Comparison of ENCODE assay signal across 8 cellular contexts in genomic region chr1:148523205-148524144, GRCh38. TPM values are rescaled to one million over a fixed set of nuclear protein-coding genes. Genes with fewer than 3 reads are reported as not detected.
DNase-seq lines count a peak whose midpoint lies in the region; ATAC-seq and TF ChIP-seq lines count a peak whose summit lies in the region.
"Not testable (repeated sequence)": the region's sequence is repeated elsewhere in the genome, so short reads cannot be mapped to it uniquely, and the experiment has no call there.

No MANE protein-coding gene starts in this region.

- CTCF ChIA-PET in Calu3 (lab: Charles Lee): not testable (repeated sequence)

- H3K4me1 ChIP-seq in mononuclear cell (ENCODE audit: insufficient read depth, low read length): not testable (repeated sequence)

- H3K9me3 Mint-ChIP-seq in Calu3 (ENCODE audit: low read depth, unreplicated experiment); activated T-helper 2 cell treated with anti-CD3 and anti-CD28 coated beads, Interferon-gamma antibody, Interleukin-2, Interleukin-4, amounts not matched to agents 10 μg/mL and 5 μg/mL and 100 μg/mL, durations not matched to agents 14 hours and 24 hours and 36 hours: not testable (repeated sequence)

- H3K27me3 Mint-ChIP-seq in Calu3 (ENCODE audit: unreplicated experiment); activated T-helper 2 cell treated with anti-CD3 and anti-CD28 coated beads, Interferon-gamma antibody, Interleukin-2, Interleukin-4, amounts not matched to agents 10 μg/mL and 5 μg/mL and 100 μg/mL, durations not matched to agents 14 hours and 24 hours and 36 hours (ENCODE audit: low read depth): not testable (repeated sequence)

- H3K36me3 Mint-ChIP-seq in Calu3 (ENCODE audit: insufficient read depth, unreplicated experiment): peaks cover 17% of the 10 kb centered on the region
- H3K36me3 Mint-ChIP-seq in activated T-helper 2 cell treated with anti-CD3 and anti-CD28 coated beads, Interferon-gamma antibody, Interleukin-2, Interleukin-4, amounts not matched to agents 10 μg/mL and 5 μg/mL and 100 μg/mL, durations not matched to agents 14 hours and 24 hours and 36 hours (ENCODE audit: low read depth): not testable (repeated sequence)

- peak overlapping the region; percentile 78 for H3K4me3 Mint-ChIP-seq in Calu3 (ENCODE audit: low read depth, unreplicated experiment)
- H3K4me3 Mint-ChIP-seq in activated T-helper 2 cell treated with anti-CD3 and anti-CD28 coated beads, Interferon-gamma antibody, Interleukin-2, Interleukin-4, amounts not matched to agents 10 μg/mL and 5 μg/mL and 100 μg/mL, durations not matched to agents 14 hours and 24 hours and 36 hours (ENCODE audit: low read depth): peak overlapping the region; percentile 82

- H3K4me3 ChIP-seq in epithelial cell of esophagus (ENCODE audit: low read length): peak overlapping the region; percentile 57
- peak overlapping the region; percentile 46 for H3K4me3 ChIP-seq in mononuclear cell (ENCODE audit: low read length)

- not testable (repeated sequence) for H3K9me3 ChIP-seq in mononuclear cell (ENCODE audit: low read depth, low read length)

- intact Hi-C loops in Calu3 (cut with micrococcal nuclease; ENCODE audit: unreplicated experiment): loop anchor here (10.0 kb wide), 1 partner anchor 149 kb away; no protein-coding TSS in a partner anchor
- intact Hi-C loops in activated T-helper 2 cell treated with anti-CD3 and anti-CD28 coated beads, Interferon-gamma antibody, Interleukin-2, Interleukin-4, amounts not matched to agents 10 μg/mL and 5 μg/mL and 100 μg/mL, durations not matched to agents 14 hours and 24 hours and 36 hours (cut with micrococcal nuclease): loop anchor here (10.0 kb wide), 1 partner anchor 149 kb away; no protein-coding TSS in a partner anchor

- not testable (repeated sequence) for TF ChIP-seq CTCF in Calu3 (IDR thresholded peaks at IDR 0.05; ENCODE audit: unreplicated experiment); epithelial cell of esophagus (IDR thresholded peaks at IDR 0.05; ENCODE audit: insufficient read depth, low read depth, low read length, missing control alignments)

- not testable (repeated sequence) for H3K4me1 Mint-ChIP-seq in Calu3 (ENCODE audit: low read depth, unreplicated experiment); activated T-helper 2 cell treated with anti-CD3 and anti-CD28 coated beads, Interferon-gamma antibody, Interleukin-2, Interleukin-4, amounts not matched to agents 10 μg/mL and 5 μg/mL and 100 μg/mL, durations not matched to agents 14 hours and 24 hours and 36 hours (ENCODE audit: low read depth)

- DNase-seq in Calu3; activated T-helper 2 cell treated with anti-CD3 and anti-CD28 coated beads, Interferon-gamma antibody, Interleukin-2, Interleukin-4, amounts not matched to agents 10 μg/mL and 5 μg/mL and 100 μg/mL, durations not matched to agents 14 hours and 24 hours and 36 hours (ENCODE audit: low spot score); epithelial cell of esophagus (ENCODE audit: low read depth); stimulated activated naive CD8-positive, alpha-beta T cell treated with anti-CD3 and anti-CD28 coated beads, Interleukin-15, Interleukin-2, amounts not matched to agents 100 U/mL and 50 U/mL, for 24 hours: not testable (repeated sequence)

- peak overlapping the region; percentile 100 for H3K27ac Mint-ChIP-seq in Calu3 (ENCODE audit: unreplicated experiment)
- H3K27ac Mint-ChIP-seq in activated T-helper 2 cell treated with anti-CD3 and anti-CD28 coated beads, Interferon-gamma antibody, Interleukin-2, Interleukin-4, amounts not matched to agents 10 μg/mL and 5 μg/mL and 100 μg/mL, durations not matched to agents 14 hours and 24 hours and 36 hours: peak overlapping the region; percentile 99

- not testable (repeated sequence) for BruUV-seq in Calu3 (replicated peaks; lab: Mats Ljungman, UMichigan)

- H3K27me3 ChIP-seq in mononuclear cell (ENCODE audit: insufficient read depth, low read length): not testable (repeated sequence)

- ATAC-seq in GM21737 (IDR thresholded peaks at IDR 0.05; ENCODE audit: unreplicated experiment) (peak; percentile 11), HG03378 (IDR thresholded peaks at IDR 0.05; ENCODE audit: unreplicated experiment) (peak; percentile 8), SK-N-SH treated with all-trans-retinoic acid at 6 μM for 48 hours (peak; percentile 33)
- peak; percentile 5 for ATAC-seq in stimulated activated naive CD8-positive, alpha-beta T cell treated with anti-CD3 and anti-CD28 coated beads, Interleukin-15, Interleukin-2, amounts not matched to agents 100 U/mL and 50 U/mL, for 24 hours

RNA-seq across cellular contexts. Expression of gene PPIAL4G, which starts 40.4 kb away (rescaled TPM):
- total RNA-seq in Calu3 (2022) (not detected in 2 replicates), mononuclear cell (0.21 TPM)
- 0.05 TPM in 1 of 2 replicates, not detected in the other for total RNA-seq in activated T-helper 2 cell treated with anti-CD3 and anti-CD28 coated beads, Interferon-gamma antibody, Interleukin-2, Interleukin-4, amounts not matched to agents 10 μg/mL and 5 μg/mL and 100 μg/mL, durations not matched to agents 14 hours and 24 hours and 36 hours
